Comparison of ENCODE assay signal across 11 cellular contexts in genomic region chr7:2605608-2606538, GRCh38.
"Had no signal": no experiment of that assay in that cellular context is flagged by ENCODE, and none has a peak within 500 bp of the region (broad histone marks: within the 10 kb centered on the region; RNA-seq: fewer than 3 reads in every experiment).

No MANE protein-coding gene starts in this region.

- H3K36me3 ChIP-seq: colonic mucosa had no signal

- DNase-seq: activated CD4-positive, alpha-beta memory T cell treated with anti-CD3 and anti-CD28 coated beads, Interleukin-2, amount 10 ng/mL, durations not matched to agents 7 days and 5 days; activated CD4-positive, alpha-beta T cell treated with anti-CD3 and anti-CD28 coated beads for 1 hour; activated naive CD8-positive, alpha-beta T cell treated with anti-CD3 and anti-CD28 coated beads, Interleukin-2, amount 10 ng/mL, durations not matched to agents 7 days and 5 days; colonic mucosa; effector CD8-positive, alpha-beta T cell; stimulated activated CD4-positive, alpha-beta T cell treated with anti-CD3 and anti-CD28 coated beads, Interleukin-12 subunit alpha, Interleukin-12 subunit beta, amount 100 ng/mL, for 4 hours; stimulated activated naive CD4-positive, alpha-beta T cell treated with Interleukin-2 at 50 U/mL for 16 hours had no signal

- H3K4me3 ChIP-seq: colonic mucosa, gastroesophageal sphincter, hepatocyte had no signal

- H3K4me2 ChIP-seq: hepatocyte had no signal

- H2AFZ ChIP-seq: hepatocyte had no signal

- H3K27ac ChIP-seq: epithelial cell of prostate, hepatocyte had no signal

- H3K27me3 ChIP-seq: colonic mucosa, gastroesophageal sphincter, hepatocyte had no signal

- FAIRE-seq: bronchial epithelial cell had no signal

- H3K4me1 ChIP-seq: colonic mucosa had no signal

- H3K9me3 ChIP-seq: colonic mucosa, gastroesophageal sphincter had no signal

- H3K79me2 ChIP-seq: hepatocyte had no signal
